In the genomic region with DNA sequence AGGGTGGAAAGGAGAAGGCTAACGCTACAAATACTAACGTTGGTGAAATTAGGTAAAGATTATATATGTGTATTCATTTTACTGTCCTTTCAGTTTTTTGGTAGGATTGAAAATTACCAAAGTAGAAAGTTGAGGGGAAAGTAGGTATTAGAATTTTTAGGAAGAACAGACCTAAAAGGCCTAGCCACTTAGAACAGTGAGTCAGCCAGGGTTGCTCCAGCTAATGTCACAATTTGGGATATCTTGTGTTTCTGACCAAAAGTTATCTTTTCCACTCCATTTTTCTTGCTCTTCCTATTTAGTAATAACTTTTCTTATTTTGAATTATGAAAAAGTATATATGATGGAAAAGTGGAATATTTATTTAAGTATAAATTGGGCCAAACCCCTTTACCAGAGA, we compare ENCODE assay signal across 8 cellular contexts. TPM values are rescaled to one million over a fixed set of nuclear protein-coding genes. Genes with fewer than 3 reads are reported as not detected.
"Had no signal": no experiment of that assay in that cellular context is flagged by ENCODE, and none has a peak within 500 bp of the region (broad histone marks: within the 10 kb centered on the region; RNA-seq: fewer than 3 reads in every experiment).

No MANE protein-coding gene starts in this region.

- H3K9me3 ChIP-seq: HAP-1 had no signal

- H3K27ac ChIP-seq: HL-60 had no signal

- DNase-seq: GOT3, H7, HFFc6, KBM-7 had no signal

- H3K4me3 ChIP-seq: HAP-1 had no signal

- FAIRE-seq: HepG2 had no signal

RNA-seq across cellular contexts. Expression of a gene that starts 40.1 kb away (rescaled TPM):
- polyA plus RNA-seq: IgD-negative memory B cell had no signal
